Comparison of ENCODE assay signal across 17 cellular contexts in genomic region chr7:575425-576366, GRCh38.
"Had no signal": no experiment of that assay in that cellular context is flagged by ENCODE, and none has a peak within 500 bp of the region (broad histone marks: within the 10 kb centered on the region; RNA-seq: fewer than 3 reads in every experiment).

No MANE protein-coding gene starts in this region.

- H3K27me3 ChIP-seq: breast epithelium, foreskin keratinocyte, pancreas, stomach, uterus had no signal

- H3K9me3 ChIP-seq: breast epithelium, pancreas, stomach, thoracic aorta, uterus had no signal

- H3K4me1 ChIP-seq: breast epithelium, foreskin keratinocyte, pancreas had no signal

- FAIRE-seq: keratinocyte, pancreas had no signal

- DNase-seq: activated CD4-positive, alpha-beta T cell treated with anti-CD3 and anti-CD28 coated beads, Interleukin-2, amount 10 ng/mL, durations not matched to agents 7 days and 5 days; activated CD4-positive, CD25-positive, alpha-beta regulatory T cell; activated CD8-positive, alpha-beta memory T cell treated with anti-CD3 and anti-CD28 coated beads for 24 hours; activated naive CD4-positive, alpha-beta T cell treated with anti-CD3 and anti-CD28 coated beads, Interleukin-2, amount 10 ng/mL, durations not matched to agents 7 days and 5 days; foreskin keratinocyte; left ventricle myocardium superior; mesendoderm; stimulated activated CD4-positive, alpha-beta T cell treated with anti-CD3 and anti-CD28 coated beads, Interleukin-4, amount 100 ng/mL, for 4 hours; stomach; T-helper 1 cell; uterus had no signal

- H3K27ac ChIP-seq: breast epithelium, foreskin keratinocyte, pancreas, skin epidermis, stomach, uterus had no signal

- H3K27ac Mint-ChIP-seq: activated CD4-positive, alpha-beta T cell treated with anti-CD3 and anti-CD28 coated beads, Interleukin-2, amount 10 ng/mL, durations not matched to agents 7 days and 5 days; activated naive CD4-positive, alpha-beta T cell treated with anti-CD3 and anti-CD28 coated beads, Interleukin-2, amount 10 ng/mL, durations not matched to agents 7 days and 5 days had no signal

- H3K9me3 Mint-ChIP-seq: activated CD4-positive, alpha-beta T cell treated with anti-CD3 and anti-CD28 coated beads, Interleukin-2, amount 10 ng/mL, durations not matched to agents 7 days and 5 days; activated naive CD4-positive, alpha-beta T cell treated with anti-CD3 and anti-CD28 coated beads, Interleukin-2, amount 10 ng/mL, durations not matched to agents 7 days and 5 days; neural crest cell had no signal

- H3K4me3 ChIP-seq: breast epithelium, pancreas, skin epidermis, stomach, thoracic aorta, uterus had no signal

- H3K4me1 Mint-ChIP-seq: activated naive CD4-positive, alpha-beta T cell treated with anti-CD3 and anti-CD28 coated beads, Interleukin-2, amount 10 ng/mL, durations not matched to agents 7 days and 5 days had no signal

- H3K27me3 Mint-ChIP-seq: activated CD4-positive, alpha-beta T cell treated with anti-CD3 and anti-CD28 coated beads, Interleukin-2, amount 10 ng/mL, durations not matched to agents 7 days and 5 days; activated naive CD4-positive, alpha-beta T cell treated with anti-CD3 and anti-CD28 coated beads, Interleukin-2, amount 10 ng/mL, durations not matched to agents 7 days and 5 days had no signal

- ATAC-seq: foreskin keratinocyte, pancreas had no signal

- H3K4me3 Mint-ChIP-seq: activated CD4-positive, alpha-beta T cell treated with anti-CD3 and anti-CD28 coated beads, Interleukin-2, amount 10 ng/mL, durations not matched to agents 7 days and 5 days; activated naive CD4-positive, alpha-beta T cell treated with anti-CD3 and anti-CD28 coated beads, Interleukin-2, amount 10 ng/mL, durations not matched to agents 7 days and 5 days; neural crest cell had no signal

- H3K36me3 ChIP-seq: breast epithelium, pancreas, thoracic aorta, uterus had no signal
